Comparison of ENCODE assay signal across 2 cellular contexts in genomic region chr20:62338294-62338620, GRCh38.
A peak's percentile ranks its signal among the peaks of the same experiment; 100 is the strongest.
TF ChIP-seq lines count a peak whose summit lies in the region.

No MANE protein-coding gene starts in this region.

TF ChIP-seq in IMR-90, 13 proteins besides CTCF, POLR2A, EP300 and RAD21:
- TF ChIP-seq CEBPB (IDR thresholded peaks at IDR 0.05; ENCODE audit: low read depth, low read length) (no peak), USF2 (IDR thresholded peaks at IDR 0.05; ENCODE audit: low read depth, low read length) (no peak), ELK1 (IDR thresholded peaks at IDR 0.05; ENCODE audit: borderline replicate concordance, low read depth, low read length) (no peak), NFE2L2 (IDR thresholded peaks at IDR 0.05; ENCODE audit: low read depth, low read length) (no peak), CHD1 (IDR thresholded peaks at IDR 0.05; ENCODE audit: low read depth, low read length) (no peak), RCOR1 (IDR thresholded peaks at IDR 0.05; ENCODE audit: insufficient replicate concordance, low read length) (no peak), RFX5 (IDR thresholded peaks at IDR 0.05; ENCODE audit: low read depth, low read length) (no peak), MXI1 (IDR thresholded peaks at IDR 0.05; ENCODE audit: borderline replicate concordance, low read depth, low read length) (no peak), MAZ (IDR thresholded peaks at IDR 0.05; ENCODE audit: borderline replicate concordance, low read depth, low read length) (no peak), SMC3 (IDR thresholded peaks at IDR 0.05; ENCODE audit: low read depth, low read length) (no peak), BHLHE40 (IDR thresholded peaks at IDR 0.05; ENCODE audit: low read depth, low read length) (no peak), FOS (IDR thresholded peaks at IDR 0.05; ENCODE audit: low read depth, low read length) (no peak), MAFK (IDR thresholded peaks at IDR 0.05; ENCODE audit: low read depth, low read length) (no peak)
TF ChIP-seq in IMR-90: peak in this region for 0.

TF ChIP-seq in GM12878, 131 proteins besides CTCF, POLR2A, EP300 and RAD21:
- TF ChIP-seq BHLHE40 (IDR thresholded peaks at IDR 0.05; ENCODE audit: borderline replicate concordance in 1 of 2, low read depth in 2 of 2, low read length in 1 of 2): 0 out of 4 replicates have a peak, but pooled peaks of 1 of the 2 experiments have one; percentile 40
- TF ChIP-seq, protein P1, sequence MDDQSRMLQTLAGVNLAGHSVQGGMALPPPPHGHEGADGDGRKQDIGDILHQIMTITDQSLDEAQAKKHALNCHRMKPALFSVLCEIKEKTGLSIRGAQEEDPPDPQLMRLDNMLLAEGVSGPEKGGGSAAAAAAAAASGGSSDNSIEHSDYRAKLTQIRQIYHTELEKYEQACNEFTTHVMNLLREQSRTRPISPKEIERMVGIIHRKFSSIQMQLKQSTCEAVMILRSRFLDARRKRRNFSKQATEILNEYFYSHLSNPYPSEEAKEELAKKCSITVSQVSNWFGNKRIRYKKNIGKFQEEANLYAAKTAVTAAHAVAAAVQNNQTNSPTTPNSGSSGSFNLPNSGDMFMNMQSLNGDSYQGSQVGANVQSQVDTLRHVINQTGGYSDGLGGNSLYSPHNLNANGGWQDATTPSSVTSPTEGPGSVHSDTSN (IDR thresholded peaks at IDR 0.05; ENCODE audit: insufficient replicate concordance, low read depth, low read length): no peak
